In genomic region chr19:10852941-10853340, GRCh38 we compare ENCODE assay signal across 11 cellular contexts. TPM values are rescaled to one million over a fixed set of nuclear protein-coding genes. Genes with fewer than 3 reads are reported as not detected.
"Had no signal": no experiment of that assay in that cellular context is flagged by ENCODE, and none has a peak within 500 bp of the region (broad histone marks: within the 10 kb centered on the region; RNA-seq: fewer than 3 reads in every experiment).

No MANE protein-coding gene starts in this region.

- H3K4me3 Mint-ChIP-seq: HFFc6, IgD-negative memory B cell had no signal

- H3K36me3 Mint-ChIP-seq: IgD-negative memory B cell had no signal

- H3K4me1 ChIP-seq: HAP-1 had no signal

- H2AFZ ChIP-seq: GM23248 had no signal

- H3K9me3 ChIP-seq: HAP-1 had no signal

- H3K9me3 Mint-ChIP-seq: HFFc6, IgD-negative memory B cell had no signal

- H3K36me3 ChIP-seq: HAP-1 had no signal

- H3K27ac Mint-ChIP-seq: IgD-negative memory B cell had no signal

- H3K27ac ChIP-seq: GM23248, HL-60 had no signal

- DNase-seq: GM23248, GOT3, H7, HFFc6, KG1 had no signal

- H3K4me3 ChIP-seq: GM23248, HAP-1 had no signal

- ATAC-seq: HCT116 had no signal

- H3K9ac ChIP-seq: GM23248 had no signal

RNA-seq across cellular contexts. Expression of gene C19orf38, which starts 4.7 kb away (rescaled TPM):
- total RNA-seq: H4, HT1080 had no signal
